In genomic region chr15:66908503-66909095, GRCh38 we compare ENCODE assay signal across 11 cellular contexts.
A peak's percentile ranks its signal among the peaks of the same experiment; 100 is the strongest.
DNase-seq lines count a peak whose midpoint lies in the region; ATAC-seq and TF ChIP-seq lines count a peak whose summit lies in the region.
"Had no signal": no experiment of that assay in that cellular context is flagged by ENCODE, and none has a peak within 500 bp of the region (broad histone marks: within the 10 kb centered on the region; RNA-seq: fewer than 3 reads in every experiment).

No MANE protein-coding gene starts in this region.

- no peak overlapping the region for H3K27ac ChIP-seq in SK-N-SH (ENCODE audit: low read depth in 2 of 2, low read length in 1 of 2)
- H3K27ac ChIP-seq in angular gyrus (ENCODE audit: low read depth, low read length), result peak overlapping the region; percentile 20
- no peak overlapping the region for H3K27ac ChIP-seq in mesenchymal stem cell (ENCODE audit: low read length, poor library complexity, severe bottlenecking)

- H2AK5ac ChIP-seq in mesenchymal stem cell (ENCODE audit: low read length, severe bottlenecking), result no peak overlapping the region

- ATAC-seq in SK-N-SH treated with all-trans-retinoic acid at 6 μM for 48 hours (peak; percentile 31; the same call in 2 of the 3 replicates), HG03469 (IDR thresholded peaks at IDR 0.05; ENCODE audit: unreplicated experiment) (no peak)

- no peaks in the 10 kb centered on the region for H3K9me3 ChIP-seq in SK-N-SH
- peaks cover 6% of the 10 kb centered on the region for H3K9me3 ChIP-seq in mesenchymal stem cell (ENCODE audit: control insufficient read depth, low read length)

- H2BK120ac ChIP-seq in mesenchymal stem cell (ENCODE audit: low read depth, low read length), result no peak overlapping the region

- peak overlapping the region in 1 of 2 experiments; percentile 15 for H3K4ac ChIP-seq in mesenchymal stem cell (ENCODE audit: low read depth in 1 of 2, low read length in 2 of 2)

- no peak overlapping the region for H2AFZ ChIP-seq in SK-N-SH (ENCODE audit: low read depth)
- H2AFZ ChIP-seq in mesenchymal stem cell (ENCODE audit: low read depth, low read length), result no peak overlapping the region

- H3K4me1 ChIP-seq in SK-N-SH (ENCODE audit: control insufficient read depth in 1 of 2, insufficient read depth in 2 of 2, low read depth in 1 of 2, low read length in 1 of 2) (peaks cover 4 to 5% of the 10 kb centered on the region in 2 experiments; a peak in 2 of 4 replicates), mesenchymal stem cell (ENCODE audit: control insufficient read depth, insufficient read depth, low read depth, low read length) (no peaks in the 10 kb centered on the region)

- TF ChIP-seq CTCF in SK-N-SH (IDR thresholded peaks at IDR 0.05) (no peak), GM13977 (IDR thresholded peaks at IDR 0.05; ENCODE audit: extremely low read depth, insufficient read depth, missing control alignments) (no peak)

- no peak overlapping the region for H2BK5ac ChIP-seq in mesenchymal stem cell (ENCODE audit: low read depth, low read length, poor library complexity, severe bottlenecking)

- H3K79me2 ChIP-seq in SK-N-SH (ENCODE audit: insufficient read depth), result no peaks in the 10 kb centered on the region

- H2BK12ac ChIP-seq in mesenchymal stem cell (ENCODE audit: low read length in 2 of 2), result no peak overlapping the region

- H3K14ac ChIP-seq in mesenchymal stem cell (ENCODE audit: low read length in 2 of 2), result no peak overlapping the region

- H4K91ac ChIP-seq in mesenchymal stem cell (ENCODE audit: low read length), result no peak overlapping the region

- CTCF ChIA-PET in SK-N-SH (lab: Yijun Ruan, JAX), result interaction anchor here (0.8 to 2.6 kb wide), 7 partner anchors 9 to 70 kb away, joined by 3 to 8 read pairs (median 4); no protein-coding TSS in a partner anchor

- no peak overlapping the region for H3K18ac ChIP-seq in mesenchymal stem cell (ENCODE audit: low read depth in 1 of 2, low read length in 2 of 2)

- no peaks in the 10 kb centered on the region for H3K9me2 ChIP-seq in SK-N-SH

- H4K8ac ChIP-seq in mesenchymal stem cell (ENCODE audit: low read length), result no peak overlapping the region

- H3K27me3 ChIP-seq in SK-N-SH (ENCODE audit: insufficient read depth), result no peaks in the 10 kb centered on the region
- no peaks in the 10 kb centered on the region for H3K27me3 ChIP-seq in mesenchymal stem cell (ENCODE audit: control insufficient read depth in 1 of 2, insufficient read depth in 1 of 2, low read length in 2 of 2)

- H3K9ac ChIP-seq in SK-N-SH, result no peak overlapping the region
- peak overlapping the region; percentile 55 for H3K9ac ChIP-seq in mesenchymal stem cell (ENCODE audit: low read length)

- H3F3A ChIP-seq in SK-N-SH (replicated peaks; ENCODE audit: insufficient read depth), result peaks cover 4% of the 10 kb centered on the region

- no peaks in the 10 kb centered on the region for H3K36me3 ChIP-seq in SK-N-SH (replicated peaks in 1 of 2; ENCODE audit: control insufficient read depth in 1 of 2, insufficient read depth in 2 of 2, low read length in 1 of 2)
- H3K36me3 ChIP-seq in mesenchymal stem cell (ENCODE audit: control insufficient read depth in 1 of 2, insufficient read depth in 2 of 2, low read depth in 1 of 2, low read length in 2 of 2), result peaks cover 0 to 16% of the 10 kb centered on the region in 2 experiments

- H2BK15ac ChIP-seq in mesenchymal stem cell (ENCODE audit: low read depth, poor library complexity, severe bottlenecking), result no peak overlapping the region

- WGBS in SK-N-SH (ENCODE audit: low lambda C conversion rate), result 61% methylated on average over 5 of the region's 5 CpGs
- 70% methylated on average over 5 of the region's 5 CpGs for WGBS in mesenchymal stem cell

- H3K23ac ChIP-seq in mesenchymal stem cell (ENCODE audit: low read length in 2 of 2), result no peak overlapping the region

- H3K4me2 ChIP-seq in SK-N-SH, result no peak overlapping the region
- no peak overlapping the region for H3K4me2 ChIP-seq in mesenchymal stem cell (ENCODE audit: low read length, poor library complexity, severe bottlenecking)

- DNase-seq in SK-N-SH (no peak), mesenchymal stem cell (no peak), superior temporal gyrus (ENCODE audit: extremely low spot score) (peak; percentile 66), HK-2 (ENCODE audit: unreplicated experiment) (no peak), GM13977 (ENCODE audit: low spot score) (no peak)
- DNase-seq: activated CD4-positive, alpha-beta T cell treated with anti-CD3 and anti-CD28 coated beads for 48 hours; stimulated activated CD4-positive, alpha-beta T cell treated with anti-CD3 and anti-CD28 coated beads, Interleukin-12 subunit alpha, Interleukin-12 subunit beta, amount 100 ng/mL, for 4 hours; stimulated activated CD8-positive, alpha-beta memory T cell treated with anti-CD3 and anti-CD28 coated beads, Interleukin-4, amount 100 ng/mL, for 48 hours had no signal

- POLR2A ChIA-PET in SK-N-SH (lab: Yijun Ruan, JAX), result no interaction called here

- in situ Hi-C loops in GM13977 (cut with MboI; ENCODE audit: low pct_unique_long_range_greater_than_20kb, low sequenced_read_pairs, unreplicated experiment), result no loop called here

- no peak for TF ChIP-seq RAD21 in SK-N-SH (IDR thresholded peaks at IDR 0.05; ENCODE audit: low read length)

- TF ChIP-seq EP300 in SK-N-SH (IDR thresholded peaks at IDR 0.05; ENCODE audit: borderline replicate concordance in 1 of 2, low read depth in 1 of 2, low read length in 1 of 2), result no peak

- H4K20me1 ChIP-seq in SK-N-SH (ENCODE audit: insufficient read depth), result no peaks in the 10 kb centered on the region

- no peaks in the 10 kb centered on the region for H3K79me1 ChIP-seq in mesenchymal stem cell (replicated peaks; ENCODE audit: low read length, poor library complexity, severe bottlenecking)

- H3K4me3 ChIP-seq in SK-N-SH (ENCODE audit: low read depth in 2 of 2, low read length in 1 of 2), result no peak overlapping the region
- H3K4me3 ChIP-seq in mesenchymal stem cell (ENCODE audit: insufficient read depth in 1 of 2, low read depth in 1 of 2, low read length in 2 of 2), result peak overlapping the region in 1 of 2 experiments; percentile 27

TF ChIP-seq in SK-N-SH treated with all-trans-retinoic acid at 6 μM for 48 hours, 23 proteins besides CTCF, POLR2A, EP300 and RAD21:
- no peak for TF ChIP-seq OSR1 (CRISPR knock-in tag; IDR thresholded peaks at IDR 0.05)
- TF ChIP-seq POU6F1 (CRISPR knock-in tag; IDR thresholded peaks at IDR 0.05; ENCODE audit: borderline replicate concordance, low read depth), result no peak
- TF ChIP-seq ZNF565 (CRISPR knock-in tag; conservative IDR thresholded peaks at IDR 0.05; ENCODE audit: low read depth), result no peak
- no peak for TF ChIP-seq RARB (CRISPR knock-in tag; IDR thresholded peaks at IDR 0.05)

TF ChIP-seq in SK-N-SH, 30 proteins besides CTCF, POLR2A, EP300 and RAD21:
- TF ChIP-seq, protein P1, sequence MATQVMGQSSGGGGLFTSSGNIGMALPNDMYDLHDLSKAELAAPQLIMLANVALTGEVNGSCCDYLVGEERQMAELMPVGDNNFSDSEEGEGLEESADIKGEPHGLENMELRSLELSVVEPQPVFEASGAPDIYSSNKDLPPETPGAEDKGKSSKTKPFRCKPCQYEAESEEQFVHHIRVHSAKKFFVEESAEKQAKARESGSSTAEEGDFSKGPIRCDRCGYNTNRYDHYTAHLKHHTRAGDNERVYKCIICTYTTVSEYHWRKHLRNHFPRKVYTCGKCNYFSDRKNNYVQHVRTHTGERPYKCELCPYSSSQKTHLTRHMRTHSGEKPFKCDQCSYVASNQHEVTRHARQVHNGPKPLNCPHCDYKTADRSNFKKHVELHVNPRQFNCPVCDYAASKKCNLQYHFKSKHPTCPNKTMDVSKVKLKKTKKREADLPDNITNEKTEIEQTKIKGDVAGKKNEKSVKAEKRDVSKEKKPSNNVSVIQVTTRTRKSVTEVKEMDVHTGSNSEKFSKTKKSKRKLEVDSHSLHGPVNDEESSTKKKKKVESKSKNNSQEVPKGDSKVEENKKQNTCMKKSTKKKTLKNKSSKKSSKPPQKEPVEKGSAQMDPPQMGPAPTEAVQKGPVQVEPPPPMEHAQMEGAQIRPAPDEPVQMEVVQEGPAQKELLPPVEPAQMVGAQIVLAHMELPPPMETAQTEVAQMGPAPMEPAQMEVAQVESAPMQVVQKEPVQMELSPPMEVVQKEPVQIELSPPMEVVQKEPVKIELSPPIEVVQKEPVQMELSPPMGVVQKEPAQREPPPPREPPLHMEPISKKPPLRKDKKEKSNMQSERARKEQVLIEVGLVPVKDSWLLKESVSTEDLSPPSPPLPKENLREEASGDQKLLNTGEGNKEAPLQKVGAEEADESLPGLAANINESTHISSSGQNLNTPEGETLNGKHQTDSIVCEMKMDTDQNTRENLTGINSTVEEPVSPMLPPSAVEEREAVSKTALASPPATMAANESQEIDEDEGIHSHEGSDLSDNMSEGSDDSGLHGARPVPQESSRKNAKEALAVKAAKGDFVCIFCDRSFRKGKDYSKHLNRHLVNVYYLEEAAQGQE (IDR thresholded peaks at IDR 0.05; ENCODE audit: low read depth, low read length), result no peak
- TF ChIP-seq NFIC (IDR thresholded peaks at IDR 0.05; ENCODE audit: borderline replicate concordance) (no peak), FOXJ3 (CRISPR knock-in tag; IDR thresholded peaks at IDR 0.05) (no peak)
